In the genomic region with DNA sequence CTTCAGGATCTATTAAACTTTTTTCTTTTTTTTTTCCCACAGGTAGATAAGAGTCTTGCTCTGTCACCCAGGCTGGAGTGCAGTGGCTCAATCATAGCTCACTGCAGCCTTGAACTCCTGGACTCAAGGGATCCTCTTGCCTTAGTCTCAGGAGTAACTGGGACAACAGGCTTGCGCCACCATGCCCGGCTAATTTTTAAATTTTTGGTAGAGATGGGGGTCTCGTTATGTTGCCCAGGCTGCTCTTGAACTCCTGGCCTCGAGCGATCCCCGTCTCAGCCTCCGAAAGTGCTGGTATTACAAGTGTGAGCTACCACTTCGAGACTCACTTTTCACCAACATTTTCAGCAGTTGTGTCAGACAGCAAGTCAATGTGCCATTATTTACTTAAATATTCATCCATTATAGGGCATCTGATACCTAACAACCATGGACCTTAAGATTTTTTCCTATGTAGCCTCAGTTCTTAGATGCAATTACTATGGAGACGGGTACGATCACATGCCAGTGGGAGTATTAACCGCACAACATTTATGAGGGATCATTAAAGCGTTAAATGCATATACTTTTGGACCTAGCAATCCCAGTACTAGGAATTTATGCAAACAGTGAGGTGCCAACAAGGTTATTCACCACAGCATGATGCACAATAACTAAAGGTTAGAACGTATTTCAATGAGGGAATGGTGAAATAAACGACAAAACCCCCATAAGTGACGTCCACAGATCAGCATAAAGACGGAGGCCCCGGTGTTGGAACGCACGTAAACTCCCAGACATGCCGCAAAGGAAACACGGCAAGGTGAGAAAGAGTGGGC, we compare ENCODE assay signal across 7 cellular contexts. TPM values are rescaled to one million over a fixed set of nuclear protein-coding genes. Genes with fewer than 3 reads are reported as not detected.
DNase-seq lines count a peak whose midpoint lies in the region; ATAC-seq, FAIRE-seq and TF ChIP-seq lines count a peak whose summit lies in the region.
"Had no signal": no experiment of that assay in that cellular context is flagged by ENCODE, and none has a peak within 500 bp of the region (broad histone marks: within the 10 kb centered on the region; RNA-seq: fewer than 3 reads in every experiment).

No MANE protein-coding gene starts in this region.

- dilution Hi-C loops in keratinocyte (cut with MboI; ENCODE audit: extremely low pct_ligation_motif_present, low sequenced_read_pairs), result no loop called here

- H3K27me3 ChIP-seq in keratinocyte (ENCODE audit: control insufficient read depth, extremely low read depth, insufficient read depth, low read length), result no peaks in the 10 kb centered on the region
- H3K27me3 ChIP-seq in thyroid gland, result no peaks in the 10 kb centered on the region

- H2AFZ ChIP-seq in keratinocyte (ENCODE audit: control insufficient read depth, low read length), result peak overlapping the region; percentile 87

- FAIRE-seq in keratinocyte (lab: Jason Lieb, UNC), result peak; percentile 9

- H3K9ac ChIP-seq in keratinocyte (ENCODE audit: control insufficient read depth, extremely low read depth, insufficient read depth, low read length), result peak overlapping the region; percentile 84

- H3K36me3 ChIP-seq in keratinocyte (ENCODE audit: control insufficient read depth in 2 of 2, extremely low read depth in 1 of 2, insufficient read depth in 2 of 2, low read length in 2 of 2), result peaks cover 5 to 9% of the 10 kb centered on the region in 2 experiments
- peaks cover 0 to 5% of the 10 kb centered on the region in 2 donors for H3K36me3 ChIP-seq in thyroid gland

- H3K79me2 ChIP-seq in keratinocyte (ENCODE audit: control insufficient read depth, insufficient read depth, low read length), result peaks cover 43% of the 10 kb centered on the region

- no peaks in the 10 kb centered on the region for H4K20me1 ChIP-seq in keratinocyte (ENCODE audit: control insufficient read depth, extremely low read depth, insufficient read depth, low read length)

- H3K4me3 ChIP-seq in keratinocyte (ENCODE audit: control insufficient read depth in 2 of 3, extremely low read depth in 1 of 3, insufficient read depth in 2 of 3, low read depth in 1 of 3, low read length in 3 of 3) (peak overlapping the region; percentile 75 to 98 (median 93)), thyroid gland (replicated peaks in 1 of 3) (peak overlapping the region; percentile 61 to 93 (median 71))

- H3K4me1 ChIP-seq in keratinocyte (ENCODE audit: control insufficient read depth, extremely low read depth, insufficient read depth, low read length) (peaks cover 12% of the 10 kb centered on the region), thyroid gland (peaks cover 17 to 18% of the 10 kb centered on the region in 2 donors)

- H3K9me3 ChIP-seq in keratinocyte (ENCODE audit: control insufficient read depth, low read depth, low read length), result no peaks in the 10 kb centered on the region
- no peaks in the 10 kb centered on the region for H3K9me3 ChIP-seq in thyroid gland

- intact Hi-C loops in thyroid gland (cut with DNase I), result loop anchor here (5.0 kb wide), 1 partner anchor 33 kb away; no protein-coding TSS in a partner anchor

- ATAC-seq in HG03196 (IDR thresholded peaks at IDR 0.05; ENCODE audit: unreplicated experiment), result no peak

- peak; percentile 20 for DNase-seq in NCI-H2029 treated with DMSO at 0.1 percent for 48 hours (lab: John Stamatoyannopoulos, UW)
- no peak for DNase-seq in NCI-H2029 (lab: John Stamatoyannopoulos, UW)
- peak; percentile 56 for DNase-seq in activated CD8-positive, alpha-beta memory T cell treated with anti-CD3 and anti-CD28 coated beads for 24 hours
- no peak for DNase-seq in keratinocyte (ENCODE audit: low read depth, low spot score)
- no peak for DNase-seq in thyroid gland

- peak overlapping the region; percentile 100 for H3K4me2 ChIP-seq in keratinocyte (ENCODE audit: control insufficient read depth, extremely low read depth, insufficient read depth, low read depth, low read length)

- H3K27ac ChIP-seq in keratinocyte (ENCODE audit: control insufficient read depth, insufficient read depth, low read length) (peak overlapping the region; percentile 58), thyroid gland (peak overlapping the region; percentile 70 to 96 (median 72))

- no peak for TF ChIP-seq POLR2A in thyroid gland (IDR thresholded peaks at IDR 0.05)

- WGBS in thyroid gland, 2 donors, result 36 to 37% methylated on average over 21 of the region's 21 CpGs

- TF ChIP-seq CTCF in keratinocyte (optimal IDR thresholded peaks at IDR 0.05 in 1 of 3, IDR thresholded peaks at IDR 0.05 in 1 of 3, conservative IDR thresholded peaks at IDR 0.05 in 1 of 3; ENCODE audit: extremely low read depth in 1 of 3, insufficient read depth in 2 of 3, low read length in 3 of 3) (no peak), thyroid gland (IDR thresholded peaks at IDR 0.05) (no peak)

- no peaks in the 10 kb centered on the region for H3K9me1 ChIP-seq in keratinocyte (ENCODE audit: control insufficient read depth, extremely low read depth, insufficient read depth, low read length)

RNA-seq across cellular contexts. Expression of gene SIRT3, which starts 0.8 kb away (rescaled TPM):
- 11.2 to 13.7 TPM (median 12.6 TPM) in 3 replicates for polyA plus RNA-seq in keratinocyte
- 6.5 TPM for polyA plus RNA-seq in keratinocyte (2011; ENCODE audit: low read depth)
- 6.5 and 10.6 TPM in 2 replicates for polyA plus RNA-seq in keratinocyte (2011; cell fraction: cytosol; rRNA removed)
- polyA plus RNA-seq in keratinocyte (2011; cell fraction: nucleus; rRNA removed), result 45.5 and 45.7 TPM in 2 replicates
- polyA plus RNA-seq in keratinocyte (2012; ENCODE audit: low replicate concordance), result 10.8 and 13.8 TPM in 2 replicates
- polyA minus RNA-seq in keratinocyte, result 9.1 to 15.1 TPM (median 13.0 TPM) in 3 replicates
- polyA minus RNA-seq in keratinocyte (2011; cell fraction: cytosol; rRNA and poly(A)+ RNA removed), result 7.1 TPM
- 7.7 and 10.3 TPM in 2 replicates for polyA minus RNA-seq in keratinocyte (2011; cell fraction: nucleus; rRNA and poly(A)+ RNA removed)
- 10 to 100 TPM; 14.3 to 21.2 (median 17.0) TPM for total RNA-seq in thyroid gland

RNA-seq across cellular contexts. Expression of gene PSMD13, which starts 1.4 kb away (rescaled TPM):
- polyA plus RNA-seq in keratinocyte, result 165 to 221 TPM (median 184 TPM) in 3 replicates
- 121 TPM for polyA plus RNA-seq in keratinocyte (2011; ENCODE audit: low read depth)
- polyA plus RNA-seq in keratinocyte (2011; cell fraction: cytosol; rRNA removed), result 141 and 146 TPM in 2 replicates
- polyA plus RNA-seq in keratinocyte (2011; cell fraction: nucleus; rRNA removed), result 134 and 140 TPM in 2 replicates
- 110 and 192 TPM in 2 replicates for polyA plus RNA-seq in keratinocyte (2012; ENCODE audit: low replicate concordance)
- polyA minus RNA-seq in keratinocyte, result 84.0 to 98.0 TPM (median 92.6 TPM) in 3 replicates
- polyA minus RNA-seq in keratinocyte (2011; cell fraction: cytosol; rRNA and poly(A)+ RNA removed), result 78.8 TPM
- 49.9 and 56.8 TPM in 2 replicates for polyA minus RNA-seq in keratinocyte (2011; cell fraction: nucleus; rRNA and poly(A)+ RNA removed)
- total RNA-seq in thyroid gland, result 100 to 1,000 TPM in 1 of 4 donors, 10 to 100 TPM in 3; 64.7 to 111 (median 77.7) TPM

RNA-seq across cellular contexts. Expression of gene RIC8A, which starts 27.9 kb away (rescaled TPM):
- 120 to 196 TPM (median 129 TPM) in 3 replicates for polyA plus RNA-seq in keratinocyte
- 16.1 TPM for polyA plus RNA-seq in keratinocyte (2011; ENCODE audit: low read depth)
- polyA plus RNA-seq in keratinocyte (2011; cell fraction: cytosol; rRNA removed), result 130 and 138 TPM in 2 replicates
- 218 and 272 TPM in 2 replicates for polyA plus RNA-seq in keratinocyte (2011; cell fraction: nucleus; rRNA removed)
- 72.8 and 112 TPM in 2 replicates for polyA plus RNA-seq in keratinocyte (2012; ENCODE audit: low replicate concordance)
- polyA minus RNA-seq in keratinocyte, result 179 to 492 TPM (median 229 TPM) in 3 replicates
- 194 TPM for polyA minus RNA-seq in keratinocyte (2011; cell fraction: cytosol; rRNA and poly(A)+ RNA removed)
- polyA minus RNA-seq in keratinocyte (2011; cell fraction: nucleus; rRNA and poly(A)+ RNA removed), result 132 and 151 TPM in 2 replicates
- total RNA-seq in thyroid gland, result 100 to 1,000 TPM in 2 of 4 donors, 10 to 100 TPM in 2; 65.8 to 128 (median 99.8) TPM

RNA-seq across cellular contexts. Expression of gene BET1L, which starts 28.2 kb away (rescaled TPM):
- 27.0 to 44.8 TPM (median 36.6 TPM) in 3 replicates for polyA plus RNA-seq in keratinocyte
- 21.8 TPM for polyA plus RNA-seq in keratinocyte (2011; ENCODE audit: low read depth)
- 36.2 and 40.9 TPM in 2 replicates for polyA plus RNA-seq in keratinocyte (2011; cell fraction: cytosol; rRNA removed)
- polyA plus RNA-seq in keratinocyte (2011; cell fraction: nucleus; rRNA removed), result 45.5 and 54.8 TPM in 2 replicates
- polyA plus RNA-seq in keratinocyte (2012; ENCODE audit: low replicate concordance), result 21.0 and 26.0 TPM in 2 replicates
- polyA minus RNA-seq in keratinocyte, result 34.3 to 70.7 TPM (median 42.7 TPM) in 3 replicates
- polyA minus RNA-seq in keratinocyte (2011; cell fraction: cytosol; rRNA and poly(A)+ RNA removed), result 23.6 TPM
- polyA minus RNA-seq in keratinocyte (2011; cell fraction: nucleus; rRNA and poly(A)+ RNA removed), result 12.5 and 22.6 TPM in 2 replicates
- 10 to 100 TPM; 22.2 to 39.5 (median 33.8) TPM for total RNA-seq in thyroid gland

RNA-seq across cellular contexts. Expression of gene SCGB1C1, which starts 42.5 kb away (rescaled TPM):
- not detected in 3 replicates for polyA plus RNA-seq in keratinocyte
- not detected for polyA plus RNA-seq in keratinocyte (2011; ENCODE audit: low read depth)
- not detected in 2 replicates for polyA plus RNA-seq in keratinocyte (2011; cell fraction: cytosol; rRNA removed)
- polyA plus RNA-seq in keratinocyte (2011; cell fraction: nucleus; rRNA removed), result not detected in 2 replicates
- polyA plus RNA-seq in keratinocyte (2012; ENCODE audit: low replicate concordance), result not detected in 2 replicates
- polyA minus RNA-seq in keratinocyte, result not detected in 3 replicates
- not detected for polyA minus RNA-seq in keratinocyte (2011; cell fraction: cytosol; rRNA and poly(A)+ RNA removed)
- polyA minus RNA-seq in keratinocyte (2011; cell fraction: nucleus; rRNA and poly(A)+ RNA removed), result not detected in 2 replicates
- total RNA-seq in thyroid gland, result not detected
- total RNA-seq: Daoy had no signal

Comparison
In these comparisons a context has a peak if more than half of its experiments do, and no peak if none do; other contexts are left out.
1. DNase-seq: peak in NCI-H2029 treated with DMSO at 0.1 percent for 48 hours (single experiment) and activated CD8-positive, alpha-beta memory T cell treated with anti-CD3 and anti-CD28 coated beads for 24 hours (single experiment); none in NCI-H2029 (single experiment), keratinocyte (single experiment) and thyroid gland (0 of 2).